25 cellular contexts compared by ENCODE assay signal in genomic region chr18:60929966-60930365, GRCh38.
DNase-seq lines count a peak whose midpoint lies in the region; ATAC-seq and TF ChIP-seq lines count a peak whose summit lies in the region.
"Had no signal": no experiment of that assay in that cellular context is flagged by ENCODE, and none has a peak within 500 bp of the region (broad histone marks: within the 10 kb centered on the region; RNA-seq: fewer than 3 reads in every experiment).

No MANE protein-coding gene starts in this region.

- no peaks in the 10 kb centered on the region for H3K4me1 Mint-ChIP-seq in immature natural killer cell
- H3K4me1 Mint-ChIP-seq in mesothelial cell of epicardium = no peaks in the 10 kb centered on the region
- H3K4me1 Mint-ChIP-seq: B cell; CD8-positive, alpha-beta memory T cell had no signal

- no peak overlapping the region for H2BK15ac ChIP-seq in mesendoderm (replicated peaks; ENCODE audit: low read depth)

- no CpG with 5 or more reads among the region's 3 CpGs for WGBS in mesendoderm (ENCODE audit: extremely low coverage, insufficient coverage, low lambda C conversion rate)

- H3K36me3 Mint-ChIP-seq in immature natural killer cell (no peaks in the 10 kb centered on the region), mesothelial cell of epicardium (no peaks in the 10 kb centered on the region)
- H3K36me3 Mint-ChIP-seq: CD8-positive, alpha-beta memory T cell had no signal

- no peak overlapping the region for H3K27ac Mint-ChIP-seq in immature natural killer cell
- H3K27ac Mint-ChIP-seq in mesothelial cell of epicardium = no peak overlapping the region
- H3K27ac Mint-ChIP-seq: B cell; CD4-positive, alpha-beta T cell; CD8-positive, alpha-beta memory T cell had no signal

- H3K27ac ChIP-seq in SJCRH30 = no peak overlapping the region
- H3K27ac ChIP-seq in osteoblast (ENCODE audit: low read depth, low read length) = no peak overlapping the region
- H3K27ac ChIP-seq in mesendoderm (ENCODE audit: low read depth, low read length) = no peak overlapping the region
- H3K27ac ChIP-seq: 22Rv1; A549; BLaER1 treated with 17β-estradiol and CSF1 and Interleukin-3, amounts not matched to agents 10 nM and 100 nM; C4-2B had no signal

- H2BK120ac ChIP-seq in mesendoderm (ENCODE audit: low read depth, low read length) = no peak overlapping the region

- H2BK5ac ChIP-seq in mesendoderm (ENCODE audit: low read length) = no peak overlapping the region

- no peak overlapping the region for H3K23ac ChIP-seq in mesendoderm (ENCODE audit: low read length)

- H3K4me1 ChIP-seq in SJCRH30 (no peaks in the 10 kb centered on the region), osteoblast (ENCODE audit: insufficient read depth, low read length) (no peaks in the 10 kb centered on the region), mesendoderm (ENCODE audit: control insufficient read depth, low read depth, low read length) (no peaks in the 10 kb centered on the region)
- H3K4me1 ChIP-seq: A549; BLaER1 treated with 17β-estradiol and CSF1 and Interleukin-3, amounts not matched to agents 10 nM and 100 nM had no signal

- H3K27me3 ChIP-seq in SJCRH30 = no peaks in the 10 kb centered on the region
- no peaks in the 10 kb centered on the region for H3K27me3 ChIP-seq in osteoblast (ENCODE audit: insufficient read depth, low read length)
- H3K27me3 ChIP-seq in mesendoderm (ENCODE audit: insufficient read depth, low read length, poor library complexity) = no peaks in the 10 kb centered on the region
- H3K27me3 ChIP-seq: BLaER1 treated with 17β-estradiol and CSF1 and Interleukin-3, amounts not matched to agents 10 nM and 100 nM had no signal

- no peak overlapping the region for H3K9ac ChIP-seq in mesendoderm (ENCODE audit: low read length)
- H3K9ac ChIP-seq: BLaER1 treated with 17β-estradiol and CSF1 and Interleukin-3, amounts not matched to agents 10 nM and 100 nM had no signal

- DNase-seq in LHCN-M2 (ENCODE audit: low read depth) = peak; percentile 75
- peak; percentile 26 to 55 for DNase-seq in SJCRH30
- DNase-seq in myocyte (ENCODE audit: low read depth) = peak; percentile 55
- DNase-seq in osteoblast (ENCODE audit: insufficient read length, low spot score, missing footprints) = peak; percentile 29
- no peak for DNase-seq in immature natural killer cell
- no peak for DNase-seq in mesothelial cell of epicardium (ENCODE audit: low spot score in 2 of 2, unreplicated experiment in 2 of 2)
- no peak for DNase-seq in mesendoderm
- DNase-seq: AML-193; CD4-positive, alpha-beta T cell; CD8-positive, alpha-beta memory T cell; COR-L47; DMS 273 treated with DMSO at 0.1 percent for 48 hours; DMS153; DMS53; DMS79; DND-41; EL; GDM1 had no signal

- H4K20me1 ChIP-seq in osteoblast (ENCODE audit: insufficient read depth, low read length) = no peaks in the 10 kb centered on the region
- H4K20me1 ChIP-seq: BLaER1 treated with 17β-estradiol and CSF1 and Interleukin-3, amounts not matched to agents 10 nM and 100 nM had no signal

- no peak overlapping the region for H2AK5ac ChIP-seq in mesendoderm (ENCODE audit: low read length)

- no peaks in the 10 kb centered on the region for H3K79me1 ChIP-seq in mesendoderm (ENCODE audit: low read length)

- H3K9me3 Mint-ChIP-seq in immature natural killer cell (peaks cover 15 to 56% (median 26%) of the 10 kb centered on the region in 6 donors), mesothelial cell of epicardium (peaks cover 5% of the 10 kb centered on the region)

- no peaks in the 10 kb centered on the region for H3K36me3 ChIP-seq in SJCRH30
- no peaks in the 10 kb centered on the region for H3K36me3 ChIP-seq in osteoblast (ENCODE audit: insufficient read depth, low read length)
- no peaks in the 10 kb centered on the region for H3K36me3 ChIP-seq in mesendoderm (ENCODE audit: control insufficient read depth, insufficient read depth, low read length)
- H3K36me3 ChIP-seq: BLaER1 treated with 17β-estradiol and CSF1 and Interleukin-3, amounts not matched to agents 10 nM and 100 nM had no signal

- H3K18ac ChIP-seq in mesendoderm (ENCODE audit: low read length) = no peak overlapping the region

- H3K79me2 ChIP-seq in osteoblast (ENCODE audit: insufficient read depth, low read length) (no peaks in the 10 kb centered on the region), mesendoderm (ENCODE audit: control insufficient read depth, insufficient read depth, low read length) (no peaks in the 10 kb centered on the region)

- no peak overlapping the region for H3K4me3 Mint-ChIP-seq in immature natural killer cell
- H3K4me3 Mint-ChIP-seq in mesothelial cell of epicardium = no peak overlapping the region
- H3K4me3 Mint-ChIP-seq: B cell; CD4-positive, alpha-beta T cell; CD8-positive, alpha-beta memory T cell had no signal

- H4K5ac ChIP-seq in mesendoderm (ENCODE audit: low read length) = no peak overlapping the region

- no peak overlapping the region for H3K56ac ChIP-seq in mesendoderm (ENCODE audit: low read length)

- H3K4ac ChIP-seq in mesendoderm (ENCODE audit: low read depth, low read length) = no peak overlapping the region

- H4K8ac ChIP-seq in mesendoderm (ENCODE audit: low read depth, low read length) = no peak overlapping the region

- no peaks in the 10 kb centered on the region for H3K9me3 ChIP-seq in SJCRH30 (replicated peaks)
- H3K9me3 ChIP-seq in osteoblast (ENCODE audit: low read depth, low read length) = no peaks in the 10 kb centered on the region
- H3K9me3 ChIP-seq: A549; BLaER1 treated with 17β-estradiol and CSF1 and Interleukin-3, amounts not matched to agents 10 nM and 100 nM had no signal

- H3K4me2 ChIP-seq in osteoblast (ENCODE audit: insufficient read depth, low read length) = no peak overlapping the region
- no peak overlapping the region for H3K4me2 ChIP-seq in mesendoderm (ENCODE audit: low read length)
- H3K4me2 ChIP-seq: A549; BLaER1 treated with 17β-estradiol and CSF1 and Interleukin-3, amounts not matched to agents 10 nM and 100 nM had no signal

- H3K27me3 Mint-ChIP-seq in immature natural killer cell (ENCODE audit: low read depth in 3 of 3) (peaks cover 0 to 2% (median 0%) of the 10 kb centered on the region in 3 donors), mesothelial cell of epicardium (ENCODE audit: low read depth) (no peaks in the 10 kb centered on the region)
- H3K27me3 Mint-ChIP-seq: B cell; CD4-positive, alpha-beta T cell; CD8-positive, alpha-beta memory T cell had no signal

- TF ChIP-seq CTCF in osteoblast (IDR thresholded peaks at IDR 0.05; ENCODE audit: extremely low read depth, low read depth, low read length) (no peak), mesothelial cell of epicardium (IDR thresholded peaks at IDR 0.05; ENCODE audit: unreplicated experiment) (no peak)

- ATAC-seq in GM21447 (IDR thresholded peaks at IDR 0.05; ENCODE audit: unreplicated experiment) = no peak
- ATAC-seq: A549, GM12878 had no signal

- H2AFZ ChIP-seq in osteoblast (ENCODE audit: low read length) = no peak overlapping the region

- no peak overlapping the region for H3K4me3 ChIP-seq in SJCRH30
- no peak overlapping the region for H3K4me3 ChIP-seq in osteoblast (ENCODE audit: insufficient read depth, low read length)
- no peak overlapping the region for H3K4me3 ChIP-seq in mesendoderm (ENCODE audit: low read length)
- H3K4me3 ChIP-seq: A549; BLaER1 treated with 17β-estradiol and CSF1 and Interleukin-3, amounts not matched to agents 10 nM and 100 nM; GM12878 had no signal

Comparison
In these comparisons a context has a peak if more than half of its experiments do, and no peak if none do; other contexts are left out.
1. DNase-seq: peak in LHCN-M2 (single experiment), SJCRH30 (2 of 2), myocyte (single experiment) and osteoblast (single experiment); none in immature natural killer cell (0 of 3), mesothelial cell of epicardium (0 of 2) and mesendoderm (single experiment).